Comparison of ENCODE assay signal across 9 cellular contexts in the genomic region with DNA sequence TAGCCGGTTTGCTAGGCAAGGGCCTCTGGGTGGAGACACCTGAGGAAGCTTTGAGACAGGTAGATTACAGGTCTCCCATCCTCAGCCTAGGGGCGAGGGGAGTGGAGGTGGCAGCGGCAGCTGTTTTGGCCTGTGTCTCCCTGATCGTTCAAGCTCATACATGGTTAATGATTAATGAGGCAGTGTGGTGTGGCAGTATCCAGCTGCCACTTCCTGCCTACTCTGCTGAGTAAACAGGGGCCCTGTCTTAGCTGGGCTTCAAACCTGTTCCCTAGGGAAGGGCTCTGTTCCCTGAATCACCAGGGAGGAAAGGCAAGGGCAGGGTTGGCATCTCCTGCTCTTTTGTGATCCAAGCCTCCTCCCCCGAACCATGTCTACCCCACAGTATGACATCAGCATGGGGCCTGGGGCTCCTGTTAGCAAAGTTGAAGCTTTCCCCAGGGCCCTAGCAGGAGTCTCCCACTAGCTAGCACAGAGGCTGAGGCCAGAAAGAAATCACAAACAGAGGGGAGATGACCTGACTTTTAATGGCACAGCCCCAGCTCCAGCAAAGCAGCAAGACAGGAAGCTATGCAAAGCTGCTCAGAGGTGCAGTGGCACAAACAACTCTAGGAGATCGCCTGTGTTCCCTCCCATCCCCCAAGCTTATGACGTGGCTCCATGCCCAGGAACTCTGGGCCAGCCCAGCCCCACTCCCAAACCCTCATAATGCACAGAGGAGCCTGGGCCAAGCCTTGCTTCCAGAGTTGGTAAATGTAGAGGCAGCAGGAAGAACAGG. TPM values are rescaled to one million over a fixed set of nuclear protein-coding genes. Genes with fewer than 3 reads are reported as not detected.
DNase-seq lines count a peak whose midpoint lies in the region; ATAC-seq and FAIRE-seq lines count a peak whose summit lies in the region.
"Had no signal": no experiment of that assay in that cellular context is flagged by ENCODE, and none has a peak within 500 bp of the region (broad histone marks: within the 10 kb centered on the region; RNA-seq: fewer than 3 reads in every experiment).

No MANE protein-coding gene starts in this region.

- FAIRE-seq in small intestine (lab: Jason Lieb, UNC): no peak

- H3K36me3 ChIP-seq in SJCRH30 (peaks cover 3% of the 10 kb centered on the region), small intestine (ENCODE audit: control insufficient read depth in 2 of 2, insufficient read depth in 2 of 2, low read length in 2 of 2) (peaks cover 0 to 2% of the 10 kb centered on the region in 2 donors)
- H3K36me3 ChIP-seq: cardiac muscle cell had no signal

- peak; percentile 41 for ATAC-seq in GM21390 (IDR thresholded peaks at IDR 0.05; ENCODE audit: unreplicated experiment)

- peak; percentile 97 for DNase-seq in DMS53 (lab: John Stamatoyannopoulos, UW)
- peak; percentile 74 for DNase-seq in KBM-7
- peak; percentile 86 to 88 for DNase-seq in SJCRH30
- DNase-seq in brain pericyte (ENCODE audit: low read depth, low spot score): peak; percentile 21
- peak; percentile 70 for DNase-seq in iris pigment epithelial cell (ENCODE audit: low read depth)
- DNase-seq in small intestine: peak; percentile 93
- DNase-seq in NCI-H524 treated with DMSO at 0.1 percent for 48 hours (lab: John Stamatoyannopoulos, UW): no peak

- H3K4me3 ChIP-seq in SJCRH30 (no peak overlapping the region), small intestine (ENCODE audit: low read depth in 1 of 2, low read length in 2 of 2) (peak overlapping the region; percentile 18 to 31)
- H3K4me3 ChIP-seq: cardiac muscle cell had no signal

- 1 to 12% (median 7%) methylated on average over 7 of the region's 7 CpGs for WGBS in small intestine, 3 donors

- in situ Hi-C loops in KBM-7 (cut with MboI; ENCODE audit: low pct_unique_long_range_greater_than_20kb, low sequenced_read_pairs): no loop called here

- H3K9me3 ChIP-seq in SJCRH30 (replicated peaks): no peaks in the 10 kb centered on the region
- H3K9me3 ChIP-seq in small intestine (ENCODE audit: control insufficient read depth, low read depth): no peaks in the 10 kb centered on the region

- H3K27me3 ChIP-seq in SJCRH30 (0 out of 2 replicates have a peak, but pooled peaks cover under 1% of the 10 kb centered on the region), small intestine (ENCODE audit: control insufficient read depth in 2 of 2, insufficient read depth in 2 of 2, low read length in 2 of 2) (no peaks in the 10 kb centered on the region)

- H3K4me1 ChIP-seq in SJCRH30 (peaks cover 34% of the 10 kb centered on the region), small intestine (ENCODE audit: control insufficient read depth in 2 of 2, insufficient read depth in 1 of 2, low read depth in 1 of 2, low read length in 1 of 2) (peaks cover 18 to 22% of the 10 kb centered on the region in 2 donors)

- H3K27ac ChIP-seq in SJCRH30: peak overlapping the region; percentile 39
- peak overlapping the region; percentile 97 to 98 for H3K27ac ChIP-seq in small intestine (ENCODE audit: low read depth in 1 of 2, low read length in 1 of 2)
- H3K27ac ChIP-seq: cardiac muscle cell had no signal

RNA-seq across cellular contexts. Expression of gene TUBA4B, which starts 3.7 kb away (rescaled TPM):
- 0.08 TPM in 1 of 2 replicates, not detected in the other for total RNA-seq in SJCRH30 (2014; rRNA removed; shearing (Covaris generic))
- under 1 TPM in 2 of 3 donors, not detected in 1; 0.06 to 0.67 TPM for polyA plus RNA-seq in small intestine
- total RNA-seq: cardiac muscle cell had no signal
- polyA plus RNA-seq: cardiac muscle cell had no signal

RNA-seq across cellular contexts. Expression of gene STK16, which starts 4.1 kb away (rescaled TPM):
- 11.0 and 12.7 TPM in 2 replicates for total RNA-seq in SJCRH30 (2014; rRNA removed; shearing (Covaris generic))
- polyA plus RNA-seq in small intestine: 10 to 100 TPM; 31.1 to 53.4 (median 44.5) TPM

RNA-seq across cellular contexts. Expression of gene GLB1L, which starts 4.1 kb away (rescaled TPM):
- 2.9 and 4.2 TPM in 2 replicates for total RNA-seq in SJCRH30 (2014; rRNA removed; shearing (Covaris generic))
- polyA plus RNA-seq in small intestine: 1 to 10 TPM; 3.1 to 5.4 (median 3.2) TPM

RNA-seq across cellular contexts. Expression of gene TUBA4A, which starts 4.3 kb away (rescaled TPM):
- 188 and 197 TPM in 2 replicates for total RNA-seq in SJCRH30 (2014; rRNA removed; shearing (Covaris generic))
- polyA plus RNA-seq in small intestine: 10 to 100 TPM; 42.2 to 62.0 (median 57.5) TPM

RNA-seq across cellular contexts. Expression of gene ANKZF1, which starts 19.8 kb away (rescaled TPM):
- 19.2 and 28.7 TPM in 2 replicates for total RNA-seq in SJCRH30 (2014; rRNA removed; shearing (Covaris generic))
- 10 to 100 TPM; 20.2 to 39.6 (median 33.8) TPM for polyA plus RNA-seq in small intestine
